ENCODE assay signal across 8 cellular contexts in genomic region chr15:65183847-65184159, GRCh38. TPM values are rescaled to one million over a fixed set of nuclear protein-coding genes. Genes with fewer than 3 reads are reported as not detected.
DNase-seq lines count a peak whose midpoint lies in the region; ATAC-seq and TF ChIP-seq lines count a peak whose summit lies in the region.

No MANE protein-coding gene starts in this region.

- H3K27me3 ChIP-seq in H7 (ENCODE audit: control insufficient read depth, insufficient read depth, low read length): no peaks in the 10 kb centered on the region

- H3K27ac ChIP-seq in VCaP: peak overlapping the region; percentile 96
- H3K27ac ChIP-seq in skin epidermis: peak overlapping the region in 20 of 21 experiments; percentile 85 to 99 (median 97)

- ATAC-seq in GM21576 (IDR thresholded peaks at IDR 0.05; ENCODE audit: unreplicated experiment): no peak
- no peak for ATAC-seq in GM18867 (IDR thresholded peaks at IDR 0.05; ENCODE audit: unreplicated experiment)
- no peak for ATAC-seq in GM21515 (IDR thresholded peaks at IDR 0.05; ENCODE audit: unreplicated experiment)

- H3K4me3 ChIP-seq in H7 (ENCODE audit: insufficient read depth, low read depth, low read length) (peak overlapping the region; percentile 99), foreskin fibroblast (ENCODE audit: low read depth in 1 of 2, low read length in 2 of 2) (peak overlapping the region; percentile 91 to 94), skin epidermis (peak overlapping the region; percentile 54 to 97 (median 83))

- DNase-seq in H7 (no peak), foreskin fibroblast (no peak), activated gamma-delta T cell treated with Interleukin-2 at 50 U/mL for 16 hours (no peak)

- peak; percentile 24; the same call in 1 of the 2 replicates for TF ChIP-seq CTCF in VCaP (conservative IDR thresholded peaks at IDR 0.05)
- no peak for TF ChIP-seq CTCF in foreskin fibroblast (IDR thresholded peaks at IDR 0.05; ENCODE audit: low read depth, low read length)

- peaks cover 4% of the 10 kb centered on the region for H3K36me3 ChIP-seq in H7 (replicated peaks; ENCODE audit: control insufficient read depth, insufficient read depth, low read length)

RNA-seq across cellular contexts. Expression of gene CLPX, which starts 1.3 kb away (rescaled TPM):
- 34.2 and 58.3 TPM in 2 replicates for total RNA-seq in H7 (2014; rRNA removed; shearing (Covaris generic))

RNA-seq across cellular contexts. Expression of gene CILP, which starts 27.5 kb away (rescaled TPM):
- not detected in 2 replicates for total RNA-seq in H7 (2014; rRNA removed; shearing (Covaris generic))

RNA-seq across cellular contexts. Expression of gene PDCD7, which starts 50.2 kb away (rescaled TPM):
- total RNA-seq in H7 (2014; rRNA removed; shearing (Covaris generic)): 15.5 and 16.1 TPM in 2 replicates
